Comparison of ENCODE assay signal across 8 cellular contexts in genomic region chr10:60778214-60778977, GRCh38. TPM values are rescaled to one million over a fixed set of nuclear protein-coding genes. Genes with fewer than 3 reads are reported as not detected.
DNase-seq lines count a peak whose midpoint lies in the region; ATAC-seq and TF ChIP-seq lines count a peak whose summit lies in the region.

TSS of gene CDK1 (plus strand) at chr10:60778478. CDS start at chr10:60780166, 1,688 bp downstream.

- TF ChIP-seq CTCF in gastroesophageal sphincter (IDR thresholded peaks at IDR 0.05) = no peak
- no peak for TF ChIP-seq CTCF in suprapubic skin (IDR thresholded peaks at IDR 0.05)

- H3K9me3 ChIP-seq in gastroesophageal sphincter (no peaks in the 10 kb centered on the region), suprapubic skin (no peaks in the 10 kb centered on the region)

- POLR2A ChIA-PET in HEK293T (lab: Yijun Ruan, JAX) = interaction anchor here (0.6 to 1.9 kb wide), 15 partner anchors 9 to 843 kb away, joined by 3 to 13 read pairs (median 4); no protein-coding TSS in a partner anchor

- ATAC-seq in gastroesophageal sphincter = peak; percentile 100

- peaks cover 0 to 15% (median 5%) of the 10 kb centered on the region in 3 donors for H3K4me1 ChIP-seq in gastroesophageal sphincter
- peaks cover 30% of the 10 kb centered on the region for H3K4me1 ChIP-seq in suprapubic skin

- WGBS in gastroesophageal sphincter (ENCODE audit: low coverage in 1 of 2), 2 donors = 0% methylated on average over 1 to 7 of the region's 59 CpGs
- WGBS in suprapubic skin = 0% methylated on average over 34 of the region's 59 CpGs

- peaks cover 25% of the 10 kb centered on the region for H3K27me3 ChIP-seq in gastroesophageal sphincter
- no peaks in the 10 kb centered on the region for H3K27me3 ChIP-seq in suprapubic skin

- in situ Hi-C loops in SK-MEL-5 (cut with HindIII; ENCODE audit: low pct_unique_long_range_greater_than_20kb, low sequenced_read_pairs) = no loop called here

- peak within 1 kb of the TSS in 2 of 4 donors; percentile 5 to 63 for H3K27ac ChIP-seq in gastroesophageal sphincter
- H3K27ac ChIP-seq in suprapubic skin = no peak within 1 kb of the TSS

- H3K36me3 ChIP-seq in gastroesophageal sphincter = no peaks in the 10 kb centered on the region
- H3K36me3 ChIP-seq in suprapubic skin = no peaks in the 10 kb centered on the region

- DNase-seq in GM03348 (ENCODE audit: low spot score) = peak; percentile 100
- peak; percentile 95 for DNase-seq in HEK293T (ENCODE audit: extremely low spot score)
- DNase-seq in MV-4-11 (lab: John Stamatoyannopoulos, UW) = peak; percentile 98
- DNase-seq in SK-MEL-5 (ENCODE audit: low read depth, low spot score) = peak; percentile 96
- peak; percentile 97 for DNase-seq in activated naive CD4-positive, alpha-beta T cell treated with Interleukin-2 at 50 U/mL for 16 hours
- DNase-seq in non-pigmented ciliary epithelial cell (ENCODE audit: low read depth) = peak; percentile 95
- peak; percentile 95 for DNase-seq in suprapubic skin (ENCODE audit: low spot score in 2 of 2)

- CTCF ChIA-PET in HEK293T (lab: Yijun Ruan, JAX) = interaction anchor here (0.6 to 0.9 kb wide), 2 partner anchors 17 to 818 kb away, joined by 3 to 4 read pairs; no protein-coding TSS in a partner anchor

- TF ChIP-seq EP300 in gastroesophageal sphincter (IDR thresholded peaks at IDR 0.05) (no peak), suprapubic skin (IDR thresholded peaks at IDR 0.05) (no peak)

- TF ChIP-seq POLR2A in gastroesophageal sphincter (IDR thresholded peaks at IDR 0.05) = no peak
- TF ChIP-seq POLR2A in suprapubic skin (IDR thresholded peaks at IDR 0.05) = no peak

- H3K4me3 ChIP-seq in gastroesophageal sphincter = peak within 1 kb of the TSS; percentile 35 to 64
- H3K4me3 ChIP-seq in suprapubic skin = peak within 1 kb of the TSS; percentile 82

TF ChIP-seq in HEK293T, 16 proteins besides CTCF, POLR2A, EP300 and RAD21:
- peak; percentile 100 for TF ChIP-seq FOXM1 (IDR thresholded peaks at IDR 0.05; ENCODE audit: borderline replicate concordance)
- TF ChIP-seq L3MBTL2 (conservative IDR thresholded peaks at IDR 0.05) = peak; percentile 83
- no peak for TF ChIP-seq ELF4 (IDR thresholded peaks at IDR 0.05)

RNA-seq across cellular contexts. Expression of gene CDK1, which starts in this region (rescaled TPM):
- 65.5 and 65.6 TPM in 2 replicates for total RNA-seq in SK-MEL-5 (2014; rRNA removed; shearing (Covaris generic))
- 44.7 and 52.1 TPM in 2 replicates for polyA plus RNA-seq in SK-MEL-5 (2015; cell fraction: cytosol; rRNA removed)
- polyA plus RNA-seq in SK-MEL-5 (2015; cell fraction: nucleus; rRNA removed) = 202 and 243 TPM in 2 replicates
- total RNA-seq in gastroesophageal sphincter = 1 to 10 TPM in 2 of 4 donors, under 1 TPM in 2; 0.40 to 6.9 (median 1.3) TPM
- 10 to 100 TPM in 1 of 4 donors, 1 to 10 TPM in 3; 4.8 to 14.3 (median 8.6) TPM for total RNA-seq in suprapubic skin
